ENCODE assay signal across 23 cellular contexts in the genomic region with DNA sequence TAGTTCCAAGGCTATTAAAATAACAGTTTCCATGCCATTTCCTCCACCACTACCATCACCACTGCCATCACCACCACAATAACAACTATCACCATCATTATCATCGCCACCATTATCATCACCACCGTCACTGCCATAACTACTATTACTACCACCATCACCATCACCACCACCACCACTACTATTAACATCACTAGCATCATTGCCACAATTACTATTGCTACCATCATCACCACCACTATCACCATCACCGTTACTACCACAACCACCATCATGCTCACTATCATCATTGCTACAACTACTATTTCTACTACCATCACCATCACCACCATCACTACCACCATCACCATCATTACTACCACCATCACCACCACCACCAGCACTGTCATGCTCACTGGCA.
DNase-seq lines count a peak whose midpoint lies in the region; ATAC-seq, FAIRE-seq and TF ChIP-seq lines count a peak whose summit lies in the region.
"Had no signal": no experiment of that assay in that cellular context is flagged by ENCODE, and none has a peak within 500 bp of the region (broad histone marks: within the 10 kb centered on the region; RNA-seq: fewer than 3 reads in every experiment).

No MANE protein-coding gene starts in this region.

- H4K20me1 ChIP-seq in HepG2 (ENCODE audit: insufficient read depth, low read length) (no peaks in the 10 kb centered on the region), K562 (replicated peaks; ENCODE audit: control insufficient read depth, insufficient read depth, low read length) (no peaks in the 10 kb centered on the region)
- H4K20me1 ChIP-seq: BLaER1 treated with 17β-estradiol and CSF1 and Interleukin-3, amounts not matched to agents 10 nM and 100 nM had no signal

- in situ Hi-C loops in HepG2 (cut with HindIII; ENCODE audit: extremely low pct_ligation_motif_present, low pct_unique_long_range_greater_than_20kb), result no loop called here
- in situ Hi-C loops in K562 (cut with MboI), result no loop called here

- H3K27me3 ChIP-seq in HepG2 (ENCODE audit: control insufficient read depth in 1 of 2, insufficient read depth in 2 of 2, low read length in 2 of 2), result no peaks in the 10 kb centered on the region
- no peaks in the 10 kb centered on the region for H3K27me3 ChIP-seq in right lobe of liver
- H3K27me3 ChIP-seq in K562 (ENCODE audit: control insufficient read depth in 2 of 2, insufficient read depth in 2 of 2, low read length in 2 of 2), result no peaks in the 10 kb centered on the region; a peak in 1 of 5 replicates
- H3K27me3 ChIP-seq: BLaER1 treated with 17β-estradiol and CSF1 and Interleukin-3, amounts not matched to agents 10 nM and 100 nM had no signal

- CTCF ChIA-PET in HepG2 (lab: Yijun Ruan, JAX; ENCODE audit: low intra/inter-chr PET ratio, low total read pairs) (no interaction called here), K562 (lab: Yijun Ruan, JAX; ENCODE audit: low intra/inter-chr PET ratio) (no interaction called here)

- H3K79me2 ChIP-seq in HepG2 (ENCODE audit: insufficient read depth, low read length) (no peaks in the 10 kb centered on the region), K562 (ENCODE audit: control insufficient read depth, insufficient read depth, low read length) (no peaks in the 10 kb centered on the region)

- TF ChIP-seq EP300 in HepG2 (IDR thresholded peaks at IDR 0.05; ENCODE audit: low read depth in 2 of 2, low read length in 2 of 2) (no peak), HepG2 (CRISPR knock-in tag; IDR thresholded peaks at IDR 0.05; ENCODE audit: borderline replicate concordance) (no peak), K562 (IDR thresholded peaks at IDR 0.05; ENCODE audit: low read length) (no peak)

- H3K9ac ChIP-seq in HepG2 (ENCODE audit: insufficient read depth, low read depth, low read length) (no peak overlapping the region), K562 (ENCODE audit: insufficient read depth in 1 of 2, low read depth in 2 of 2, low read length in 2 of 2) (no peak overlapping the region)
- H3K9ac ChIP-seq: BLaER1 treated with 17β-estradiol and CSF1 and Interleukin-3, amounts not matched to agents 10 nM and 100 nM had no signal

- DNase-seq in HepG2 (ENCODE audit: low spot score), result no peak
- no peak for DNase-seq in right lobe of liver
- no peak for DNase-seq in K562 (ENCODE audit: extremely low read depth in 1 of 4, low spot score in 3 of 4)
- no peak for DNase-seq in effector CD8-positive, alpha-beta T cell (lab: John Stamatoyannopoulos, UW)
- DNase-seq: AML-193; CD4-positive, alpha-beta T cell; CD8-positive, alpha-beta T cell; COR-L47; DMS 273 treated with DMSO at 0.1 percent for 48 hours; DMS153; DMS53; DMS79; DND-41; EL; GDM1 had no signal

- no peak for TF ChIP-seq CTCF in HepG2 (CRISPR knock-in tag; IDR thresholded peaks at IDR 0.05)
- TF ChIP-seq CTCF in right lobe of liver (IDR thresholded peaks at IDR 0.05), result no peak
- TF ChIP-seq CTCF in K562 (IDR thresholded peaks at IDR 0.05 in 2 of 3, conservative IDR thresholded peaks at IDR 0.05 in 1 of 3; ENCODE audit: insufficient read depth in 2 of 3, low read depth in 1 of 3, low read length in 3 of 3), result no peak

- H3K9me1 ChIP-seq in K562 (ENCODE audit: control insufficient read depth, insufficient read depth, low read length), result no peaks in the 10 kb centered on the region

- FAIRE-seq in HepG2 (lab: Jason Lieb, UNC) (no peak), K562 (lab: Jason Lieb, UNC) (no peak)
- FAIRE-seq: A549, GM12878, GM12892, GM18507 had no signal

- WGBS in HepG2 (ENCODE audit: low lambda C conversion rate), result 46% methylated on average over 3 of the region's 3 CpGs
- WGBS in right lobe of liver (ENCODE audit: insufficient coverage, low coverage, low lambda C conversion rate, missing lambda C conversion rate), result 95% methylated on average over 2 of the region's 3 CpGs
- 14% methylated on average over 3 of the region's 3 CpGs for WGBS in K562 (ENCODE audit: insufficient coverage, low coverage, missing lambda C conversion rate)

- H3K9me3 ChIP-seq in HepG2 (ENCODE audit: low read length) (peaks cover 4% of the 10 kb centered on the region; the same call in 1 of the 2 replicates), right lobe of liver (no peaks in the 10 kb centered on the region), K562 (replicated peaks; ENCODE audit: control insufficient read depth, insufficient read depth, low read depth, low read length) (no peaks in the 10 kb centered on the region)
- H3K9me3 ChIP-seq: A549 had no signal

- H3K36me3 ChIP-seq in HepG2 (replicated peaks in 1 of 2; ENCODE audit: control insufficient read depth in 1 of 2, insufficient read depth in 2 of 2, low read length in 2 of 2) (no peaks in the 10 kb centered on the region), right lobe of liver (no peaks in the 10 kb centered on the region), K562 (ENCODE audit: control insufficient read depth, insufficient read depth, low read length) (no peaks in the 10 kb centered on the region)
- H3K36me3 ChIP-seq: BLaER1 treated with 17β-estradiol and CSF1 and Interleukin-3, amounts not matched to agents 10 nM and 100 nM had no signal

- no peak overlapping the region for H3K27ac ChIP-seq in HepG2 (ENCODE audit: extremely low read length, insufficient read depth, low read length)
- no peak overlapping the region for H3K27ac ChIP-seq in right lobe of liver
- H3K27ac ChIP-seq in K562 (ENCODE audit: extremely low read depth, low read depth, low read length), result no peak overlapping the region
- H3K27ac ChIP-seq: 22Rv1; A549; BLaER1 treated with 17β-estradiol and CSF1 and Interleukin-3, amounts not matched to agents 10 nM and 100 nM; C4-2B had no signal

- intact Hi-C loops in HepG2 (cut with micrococcal nuclease; ENCODE audit: unreplicated experiment) (no loop called here), right lobe of liver (cut with DNase I) (no loop called here), K562 (cut with micrococcal nuclease) (no loop called here)

- TF ChIP-seq RAD21 in HepG2 (CRISPR knock-in tag; IDR thresholded peaks at IDR 0.05) (no peak), K562 (CRISPR knock-in tag; conservative IDR thresholded peaks at IDR 0.05 in 1 of 2, IDR thresholded peaks at IDR 0.05 in 1 of 2) (no peak)

- no peaks in the 10 kb centered on the region for H3K4me1 ChIP-seq in HepG2 (ENCODE audit: insufficient read depth, low read length)
- no peaks in the 10 kb centered on the region for H3K4me1 ChIP-seq in right lobe of liver
- H3K4me1 ChIP-seq in K562 (replicated peaks in 1 of 2; ENCODE audit: control insufficient read depth in 2 of 2, insufficient read depth in 2 of 2, low read length in 2 of 2), result peaks cover 0 to 6% of the 10 kb centered on the region in 2 experiments; a peak in 1 of 5 replicates
- H3K4me1 ChIP-seq: A549; BLaER1 treated with 17β-estradiol and CSF1 and Interleukin-3, amounts not matched to agents 10 nM and 100 nM had no signal

- POLR2A ChIA-PET in HepG2 (lab: Yijun Ruan, JAX), result no interaction called here
- POLR2A ChIA-PET in K562 (lab: Yijun Ruan, JAX), result no interaction called here

- H2AFZ ChIP-seq in HepG2 (ENCODE audit: low read length), result no peak overlapping the region
- no peak overlapping the region for H2AFZ ChIP-seq in K562 (ENCODE audit: low read depth, low read length)

- H3K4me2 ChIP-seq in HepG2 (ENCODE audit: low read depth, low read length) (no peak overlapping the region), K562 (ENCODE audit: insufficient read depth, low read length) (no peak overlapping the region)
- H3K4me2 ChIP-seq: A549; BLaER1 treated with 17β-estradiol and CSF1 and Interleukin-3, amounts not matched to agents 10 nM and 100 nM had no signal

- ATAC-seq in HepG2 (no peak), right lobe of liver (no peak), K562 (no peak), HG02870 (IDR thresholded peaks at IDR 0.05; ENCODE audit: unreplicated experiment) (no peak)
- ATAC-seq: A549; CD8-positive, alpha-beta T cell; GM12878 had no signal

- no peak overlapping the region for H3K4me3 ChIP-seq in HepG2 (replicated peaks in 1 of 3; ENCODE audit: insufficient read depth in 1 of 3, low read depth in 2 of 3, low read length in 3 of 3)
- H3K4me3 ChIP-seq in right lobe of liver, result no peak overlapping the region
- H3K4me3 ChIP-seq in K562, result no peak overlapping the region
- H3K4me3 ChIP-seq: A549; BLaER1 treated with 17β-estradiol and CSF1 and Interleukin-3, amounts not matched to agents 10 nM and 100 nM; GM12878 had no signal

- no peak for TF ChIP-seq POLR2A in HepG2 (IDR thresholded peaks at IDR 0.05; ENCODE audit: insufficient read depth in 1 of 2, low read depth in 2 of 2, low read length in 2 of 2)
- TF ChIP-seq POLR2A in right lobe of liver (IDR thresholded peaks at IDR 0.05), result no peak
- TF ChIP-seq POLR2A in K562 (conservative IDR thresholded peaks at IDR 0.05), result no peak

- no TSS peak for BruUV-seq in HepG2 (replicated peaks; lab: Mats Ljungman, UMichigan)
- no TSS peak for BruUV-seq in K562 (replicated peaks; lab: Mats Ljungman, UMichigan)

TF ChIP-seq in HepG2, 621 proteins besides CTCF, POLR2A, EP300 and RAD21:
- no peak for TF ChIP-seq ZSCAN29 (CRISPR knock-in tag; conservative IDR thresholded peaks at IDR 0.05)
- TF ChIP-seq ZNF282 (IDR thresholded peaks at IDR 0.05; ENCODE audit: partially characterized antibody), result peak; percentile 57
TF ChIP-seq in HepG2: peak in this region for 1.

TF ChIP-seq in K562, 482 proteins besides CTCF, POLR2A, EP300 and RAD21:
- TF ChIP-seq ARID3B (CRISPR knock-in tag; IDR thresholded peaks at IDR 0.05; ENCODE audit: borderline replicate concordance), result no peak
- peak in 1 of 2 experiments; percentile 81; a peak in 1 of 4 replicates for TF ChIP-seq MCM7 (IDR thresholded peaks at IDR 0.05)
- peak; percentile 24 for TF ChIP-seq CREBBP (IDR thresholded peaks at IDR 0.05; ENCODE audit: low read depth, low read length)
- no peak for TF ChIP-seq SRSF1 (IDR thresholded peaks at IDR 0.05; ENCODE audit: low read depth, low read length)

Comparison
In these comparisons a context has a peak if more than half of its experiments do, and no peak if none do; other contexts are left out.
1. Of the 241 proteins assayed by ChIP-seq in both HepG2 and K562: peak only in HepG2: ZNF282; only in K562: none; in both: none; in neither: 240.